ENCODE assay signal across 2 cellular contexts in the genomic region with DNA sequence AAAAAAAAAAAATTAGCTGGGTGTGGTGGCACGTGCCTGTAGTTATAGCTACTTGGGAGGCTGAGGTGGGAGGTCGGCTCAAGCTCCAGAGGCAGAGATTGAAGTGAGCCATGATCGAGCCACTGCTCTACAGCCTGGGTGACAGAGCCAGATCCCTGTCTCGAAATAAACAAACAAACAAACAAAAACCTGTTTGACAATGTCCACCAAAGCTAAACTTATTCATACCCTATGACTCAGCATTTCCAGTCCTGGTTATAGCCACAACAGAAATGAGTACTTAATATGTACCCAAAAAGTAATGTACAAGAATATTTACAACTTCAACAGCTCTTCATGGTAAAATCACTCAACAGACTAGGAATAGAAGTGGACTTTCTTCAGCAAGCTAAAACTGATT.
TF ChIP-seq lines count a peak whose summit lies in the region.

No MANE protein-coding gene starts in this region.

TF ChIP-seq in IMR-90, 13 proteins besides CTCF, POLR2A, EP300 and RAD21:
- TF ChIP-seq CHD1 (IDR thresholded peaks at IDR 0.05; ENCODE audit: low read depth, low read length) (no peak), RCOR1 (IDR thresholded peaks at IDR 0.05; ENCODE audit: insufficient replicate concordance, low read length) (no peak), CEBPB (IDR thresholded peaks at IDR 0.05; ENCODE audit: low read depth, low read length) (no peak), MAFK (IDR thresholded peaks at IDR 0.05; ENCODE audit: low read depth, low read length) (peak; percentile 64), NFE2L2 (IDR thresholded peaks at IDR 0.05; ENCODE audit: low read depth, low read length) (peak; percentile 91), SMC3 (IDR thresholded peaks at IDR 0.05; ENCODE audit: low read depth, low read length) (no peak), MXI1 (IDR thresholded peaks at IDR 0.05; ENCODE audit: borderline replicate concordance, low read depth, low read length) (no peak), BHLHE40 (IDR thresholded peaks at IDR 0.05; ENCODE audit: low read depth, low read length) (no peak), RFX5 (IDR thresholded peaks at IDR 0.05; ENCODE audit: low read depth, low read length) (no peak), FOS (IDR thresholded peaks at IDR 0.05; ENCODE audit: low read depth, low read length) (no peak), MAZ (IDR thresholded peaks at IDR 0.05; ENCODE audit: borderline replicate concordance, low read depth, low read length) (no peak)
- TF ChIP-seq, protein P1, sequence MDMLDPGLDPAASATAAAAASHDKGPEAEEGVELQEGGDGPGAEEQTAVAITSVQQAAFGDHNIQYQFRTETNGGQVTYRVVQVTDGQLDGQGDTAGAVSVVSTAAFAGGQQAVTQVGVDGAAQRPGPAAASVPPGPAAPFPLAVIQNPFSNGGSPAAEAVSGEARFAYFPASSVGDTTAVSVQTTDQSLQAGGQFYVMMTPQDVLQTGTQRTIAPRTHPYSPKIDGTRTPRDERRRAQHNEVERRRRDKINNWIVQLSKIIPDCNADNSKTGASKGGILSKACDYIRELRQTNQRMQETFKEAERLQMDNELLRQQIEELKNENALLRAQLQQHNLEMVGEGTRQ (IDR thresholded peaks at IDR 0.05; ENCODE audit: low read depth, low read length): no peak
- TF ChIP-seq, protein P2, sequence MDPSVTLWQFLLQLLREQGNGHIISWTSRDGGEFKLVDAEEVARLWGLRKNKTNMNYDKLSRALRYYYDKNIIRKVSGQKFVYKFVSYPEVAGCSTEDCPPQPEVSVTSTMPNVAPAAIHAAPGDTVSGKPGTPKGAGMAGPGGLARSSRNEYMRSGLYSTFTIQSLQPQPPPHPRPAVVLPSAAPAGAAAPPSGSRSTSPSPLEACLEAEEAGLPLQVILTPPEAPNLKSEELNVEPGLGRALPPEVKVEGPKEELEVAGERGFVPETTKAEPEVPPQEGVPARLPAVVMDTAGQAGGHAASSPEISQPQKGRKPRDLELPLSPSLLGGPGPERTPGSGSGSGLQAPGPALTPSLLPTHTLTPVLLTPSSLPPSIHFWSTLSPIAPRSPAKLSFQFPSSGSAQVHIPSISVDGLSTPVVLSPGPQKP (IDR thresholded peaks at IDR 0.05; ENCODE audit: borderline replicate concordance, low read depth, low read length): no peak

TF ChIP-seq in HepG2, 621 proteins besides CTCF, POLR2A, EP300 and RAD21:
- TF ChIP-seq NFE2L2 (IDR thresholded peaks at IDR 0.05; ENCODE audit: low read length) (peak; percentile 88), MAFF (IDR thresholded peaks at IDR 0.05; ENCODE audit: low read depth, low read length) (peak; percentile 48; the same call in 1 of the 2 replicates), NCOA5 (CRISPR knock-in tag; IDR thresholded peaks at IDR 0.05) (no peak), ZFP62 (CRISPR knock-in tag; IDR thresholded peaks at IDR 0.05) (no peak), TSC22D2 (CRISPR knock-in tag; IDR thresholded peaks at IDR 0.05; ENCODE audit: borderline replicate concordance) (no peak), MAFK (conservative IDR thresholded peaks at IDR 0.05 in 1 of 2, IDR thresholded peaks at IDR 0.05 in 1 of 2; ENCODE audit: low read length in 2 of 2) (peak; percentile 65 to 72)
- TF ChIP-seq, protein P3, sequence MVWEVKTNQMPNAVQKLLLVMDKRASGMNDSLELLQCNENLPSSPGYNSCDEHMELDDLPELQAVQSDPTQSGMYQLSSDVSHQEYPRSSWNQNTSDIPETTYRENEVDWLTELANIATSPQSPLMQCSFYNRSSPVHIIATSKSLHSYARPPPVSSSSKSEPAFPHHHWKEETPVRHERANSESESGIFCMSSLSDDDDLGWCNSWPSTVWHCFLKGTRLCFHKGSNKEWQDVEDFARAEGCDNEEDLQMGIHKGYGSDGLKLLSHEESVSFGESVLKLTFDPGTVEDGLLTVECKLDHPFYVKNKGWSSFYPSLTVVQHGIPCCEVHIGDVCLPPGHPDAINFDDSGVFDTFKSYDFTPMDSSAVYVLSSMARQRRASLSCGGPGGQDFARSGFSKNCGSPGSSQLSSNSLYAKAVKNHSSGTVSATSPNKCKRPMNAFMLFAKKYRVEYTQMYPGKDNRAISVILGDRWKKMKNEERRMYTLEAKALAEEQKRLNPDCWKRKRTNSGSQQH (CRISPR knock-in tag; IDR thresholded peaks at IDR 0.05; ENCODE audit: low read depth): no peak
